ENCODE assay signal across 8 cellular contexts in the genomic region with DNA sequence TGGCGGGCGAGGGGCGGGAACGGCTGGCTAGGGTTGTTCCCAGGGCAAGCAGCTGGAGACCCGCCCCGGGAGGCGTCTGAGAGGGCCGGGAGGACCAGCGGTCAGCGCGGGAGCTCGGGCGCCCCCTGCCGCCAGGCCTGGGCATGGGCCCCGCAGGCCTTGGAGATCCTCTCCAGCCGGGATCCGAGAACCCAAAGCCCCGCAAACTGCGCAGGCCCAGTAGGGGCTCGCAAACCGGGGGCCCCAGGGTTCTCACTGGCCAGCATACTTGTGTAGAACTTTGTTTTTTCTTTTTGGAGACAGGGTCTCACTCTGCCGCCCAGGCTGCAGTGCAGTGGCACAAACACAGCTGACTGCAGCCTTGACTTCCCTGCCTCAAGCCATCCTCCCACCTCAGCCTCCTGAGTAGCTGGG. TPM values are rescaled to one million over a fixed set of nuclear protein-coding genes. Genes with fewer than 3 reads are reported as not detected.
DNase-seq lines count a peak whose midpoint lies in the region; ATAC-seq and TF ChIP-seq lines count a peak whose summit lies in the region.

No MANE protein-coding gene starts in this region.

- H2AFZ ChIP-seq in smooth muscle cell (ENCODE audit: low read depth), result peak overlapping the region; percentile 93

- no peaks in the 10 kb centered on the region for H3K27me3 ChIP-seq in smooth muscle cell (ENCODE audit: low read depth)

- peak; percentile 94 for DNase-seq in ELF-1 (ENCODE audit: low read depth, low spot score)
- peak; percentile 91 for DNase-seq in HuH-7.5 (ENCODE audit: low spot score)
- peak; percentile 8 for DNase-seq in activated T-helper 9 cell treated with anti-CD3 and anti-CD28 coated beads, Interleukin-2, amount 50 U/mL, for 16 hours (ENCODE audit: low read depth)
- DNase-seq in hepatic stellate cell (ENCODE audit: low spot score), result peak; percentile 84
- DNase-seq in smooth muscle cell (lab: John Stamatoyannopoulos, UW; ENCODE audit: unreplicated experiment), result peak; percentile 27
- DNase-seq in AML-193 (lab: John Stamatoyannopoulos, UW), result no peak
- no peak for DNase-seq in NCI-H2107 treated with DMSO at 0.1 percent for 48 hours (lab: John Stamatoyannopoulos, UW; ENCODE audit: unreplicated experiment)

- H3K4me2 ChIP-seq in smooth muscle cell, result peak overlapping the region; percentile 86

- H3K9ac ChIP-seq in smooth muscle cell (ENCODE audit: low read depth), result no peak overlapping the region

- peak; percentile 77 for TF ChIP-seq CTCF in smooth muscle cell (IDR thresholded peaks at IDR 0.05; ENCODE audit: borderline replicate concordance, insufficient read depth, poor library complexity, severe bottlenecking)

- no peaks in the 10 kb centered on the region for H3K9me3 ChIP-seq in smooth muscle cell (replicated peaks; ENCODE audit: low read depth)

- 15% methylated on average over 8 of the region's 22 CpGs for WGBS in smooth muscle cell (ENCODE audit: low lambda C conversion rate)

- H4K20me1 ChIP-seq in smooth muscle cell (ENCODE audit: low read depth), result no peaks in the 10 kb centered on the region

- peak overlapping the region; percentile 48 for H3K4me3 ChIP-seq in smooth muscle cell

- H3K79me2 ChIP-seq in smooth muscle cell (ENCODE audit: low read depth), result no peaks in the 10 kb centered on the region

- no peak for ATAC-seq in GM21367 (IDR thresholded peaks at IDR 0.05; ENCODE audit: unreplicated experiment)

- no peaks in the 10 kb centered on the region for H3K36me3 ChIP-seq in smooth muscle cell (ENCODE audit: low read depth)

- peaks cover 3% of the 10 kb centered on the region for H3F3A ChIP-seq in smooth muscle cell (ENCODE audit: low read depth)

- no peaks in the 10 kb centered on the region for H3K4me1 ChIP-seq in smooth muscle cell (ENCODE audit: low read depth)

- H3K27ac ChIP-seq in smooth muscle cell (ENCODE audit: low read depth), result no peak overlapping the region

RNA-seq across cellular contexts. Expression of a gene that starts 20.8 kb away (rescaled TPM):
- total RNA-seq in smooth muscle cell, result 4.7 and 7.0 TPM in 2 replicates
- 6.9 and 8.8 TPM in 2 replicates for polyA plus RNA-seq in smooth muscle cell

Comparison
In these comparisons a context has a peak if more than half of its experiments do, and no peak if none do; other contexts are left out.
1. DNase-seq: peak in ELF-1 (single experiment), HuH-7.5 (single experiment), activated T-helper 9 cell treated with anti-CD3 and anti-CD28 coated beads, Interleukin-2, amount 50 U/mL, for 16 hours (single experiment), hepatic stellate cell (single experiment) and smooth muscle cell (single experiment); none in AML-193 (0 of 2) and NCI-H2107 treated with DMSO at 0.1 percent for 48 hours (single experiment).